ENCODE assay signal across 9 cellular contexts in genomic region chr5:153147891-153148623, GRCh38.
DNase-seq lines count a peak whose midpoint lies in the region; ATAC-seq and TF ChIP-seq lines count a peak whose summit lies in the region.
"Had no signal": no experiment of that assay in that cellular context is flagged by ENCODE, and none has a peak within 500 bp of the region (broad histone marks: within the 10 kb centered on the region; RNA-seq: fewer than 3 reads in every experiment).

No MANE protein-coding gene starts in this region.

- H3K9me3 ChIP-seq in body of pancreas (no peaks in the 10 kb centered on the region), right lobe of liver (peaks cover 0 to 6% (median 0%) of the 10 kb centered on the region in 4 donors)

- peak; percentile 23 for DNase-seq in SKM-1 treated with dmso at 0.1 percent for 144 hours (lab: John Stamatoyannopoulos, UW; ENCODE audit: unreplicated experiment)
- DNase-seq in SKM-1 (lab: John Stamatoyannopoulos, UW; ENCODE audit: unreplicated experiment), result no peak
- peak; percentile 12 for DNase-seq in NCI-H2107 (lab: John Stamatoyannopoulos, UW)
- DNase-seq in body of pancreas, result peak in 3 of 4 donors; percentile 39 to 45 (median 41)
- peak in 1 of 3 donors; percentile 42 for DNase-seq in right lobe of liver
- DNase-seq in GF-D8 (lab: John Stamatoyannopoulos, UW), result no peak
- no peak for DNase-seq in activated naive CD4-positive, alpha-beta T cell treated with anti-CD3 and anti-CD28 coated beads, Interleukin-2, amount 50 U/mL, for 16 hours
- DNase-seq: activated naive CD8-positive, alpha-beta T cell treated with anti-CD3 and anti-CD28 coated beads, Interleukin-2, amount 10 ng/mL, durations not matched to agents 7 days and 5 days had no signal

- H3K4me1 ChIP-seq in body of pancreas, result no peaks in the 10 kb centered on the region
- H3K4me1 ChIP-seq in right lobe of liver, result no peaks in the 10 kb centered on the region

- intact Hi-C loops in body of pancreas (cut with DNase I), result loop anchor here (10.0 kb wide), 1 partner anchor 613 kb away; no protein-coding TSS in a partner anchor
- intact Hi-C loops in right lobe of liver (cut with DNase I), result no loop called here

- ATAC-seq in HG02870 (IDR thresholded peaks at IDR 0.05; ENCODE audit: unreplicated experiment) (peak; percentile 86), body of pancreas (peak; percentile 52), right lobe of liver (peak; percentile 90 to 94 (median 93))

- H3K27me3 ChIP-seq in body of pancreas (no peaks in the 10 kb centered on the region), right lobe of liver (no peaks in the 10 kb centered on the region)

- no peak overlapping the region for H3K4me3 ChIP-seq in body of pancreas
- H3K4me3 ChIP-seq in right lobe of liver, result no peak overlapping the region

- H3K36me3 ChIP-seq in body of pancreas (replicated peaks in 1 of 2; ENCODE audit: insufficient read depth in 1 of 2, low read depth in 2 of 2) (no peaks in the 10 kb centered on the region), right lobe of liver (no peaks in the 10 kb centered on the region)

- no peak for TF ChIP-seq POLR2A in body of pancreas (IDR thresholded peaks at IDR 0.05)
- no peak for TF ChIP-seq POLR2A in right lobe of liver (IDR thresholded peaks at IDR 0.05)

- TF ChIP-seq CTCF in body of pancreas (IDR thresholded peaks at IDR 0.05) (peak; percentile 41 to 72 (median 59)), right lobe of liver (IDR thresholded peaks at IDR 0.05) (peak; percentile 49 to 85 (median 70))

- H3K27ac ChIP-seq in body of pancreas, result no peak overlapping the region
- no peak overlapping the region for H3K27ac ChIP-seq in right lobe of liver

- WGBS in body of pancreas, 2 donors, result 13 to 16% methylated on average over 6 to 7 of the region's 7 CpGs
- WGBS in right lobe of liver (ENCODE audit: insufficient coverage, low coverage, low lambda C conversion rate, missing lambda C conversion rate), result 18% methylated on average over 7 of the region's 7 CpGs

Comparison
In these comparisons a context has a peak if more than half of its experiments do, and no peak if none do; other contexts are left out.
1. DNase-seq: peak in SKM-1 treated with dmso at 0.1 percent for 144 hours (single experiment), NCI-H2107 (single experiment) and body of pancreas (3 of 4); none in SKM-1 (single experiment), GF-D8 (single experiment) and activated naive CD4-positive, alpha-beta T cell treated with anti-CD3 and anti-CD28 coated beads, Interleukin-2, amount 50 U/mL, for 16 hours (single experiment).
2. Peak in every context shown above with its lines, with median percentiles within 50 percentile points of each other: ATAC-seq.